ENCODE assay signal across 12 cellular contexts in genomic region chr6:136737343-136738177, GRCh38. TPM values are rescaled to one million over a fixed set of nuclear protein-coding genes. Genes with fewer than 3 reads are reported as not detected.
DNase-seq lines count a peak whose midpoint lies in the region; ATAC-seq, FAIRE-seq and TF ChIP-seq lines count a peak whose summit lies in the region.
"Had no signal": no experiment of that assay in that cellular context is flagged by ENCODE, and none has a peak within 500 bp of the region (broad histone marks: within the 10 kb centered on the region; RNA-seq: fewer than 3 reads in every experiment).

No MANE protein-coding gene starts in this region.

- no peak overlapping the region for H3K4me3 Mint-ChIP-seq in immature natural killer cell

- no peaks in the 10 kb centered on the region for H3K9me3 Mint-ChIP-seq in immature natural killer cell
- H3K9me3 Mint-ChIP-seq: activated naive CD4-positive, alpha-beta T cell treated with anti-CD3 and anti-CD28 coated beads, Interleukin-2, amount 50 U/mL, for 72 hours had no signal

- FAIRE-seq in GM19239 (lab: Jason Lieb, UNC) = peak; percentile 69
- FAIRE-seq in small intestine (lab: Jason Lieb, UNC) = no peak

- peaks cover 30 to 60% of the 10 kb centered on the region in 2 donors for H3K4me1 Mint-ChIP-seq in immature natural killer cell

- H3K4me2 ChIP-seq in mammary epithelial cell (ENCODE audit: insufficient read depth, low read depth, low read length) = no peak overlapping the region

- H3K4me3 ChIP-seq in mammary epithelial cell (replicated peaks in 1 of 3; ENCODE audit: insufficient read depth in 1 of 3, low read depth in 2 of 3, low read length in 3 of 3) (no peak overlapping the region), small intestine (ENCODE audit: low read depth in 1 of 2, low read length in 2 of 2) (no peak overlapping the region)

- CTCF ChIA-PET in mammary epithelial cell (lab: Charles Lee; ENCODE audit: low non-redundant PET) = no interaction called here

- H3K27me3 ChIP-seq in mammary epithelial cell (ENCODE audit: insufficient read depth, low read length) = no peaks in the 10 kb centered on the region
- no peaks in the 10 kb centered on the region for H3K27me3 ChIP-seq in small intestine (ENCODE audit: control insufficient read depth in 2 of 2, insufficient read depth in 2 of 2, low read length in 2 of 2)

- H3K79me2 ChIP-seq in mammary epithelial cell (ENCODE audit: insufficient read depth, low read length) = peaks cover 5% of the 10 kb centered on the region

- H3K9me3 ChIP-seq in mammary epithelial cell (replicated peaks; ENCODE audit: insufficient read depth, low read length) (no peaks in the 10 kb centered on the region), small intestine (ENCODE audit: control insufficient read depth, low read depth) (no peaks in the 10 kb centered on the region)

- H3K27ac ChIP-seq in mammary epithelial cell (ENCODE audit: insufficient read depth, low read depth, low read length) = no peak overlapping the region
- H3K27ac ChIP-seq in small intestine (ENCODE audit: low read depth in 1 of 2, low read length in 1 of 2) = peak overlapping the region in 1 of 2 donors; percentile 74

- intact Hi-C loops in mammary epithelial cell (cut with micrococcal nuclease) = no loop called here
- intact Hi-C loops in left ventricle myocardium superior (cut with micrococcal nuclease) = no loop called here

- BruUV-seq in mammary epithelial cell (replicated peaks; lab: Mats Ljungman, UMichigan) = no TSS peak

- no peak overlapping the region for H3K9ac ChIP-seq in mammary epithelial cell (ENCODE audit: insufficient read depth, low read length)

- no peak overlapping the region for H2AFZ ChIP-seq in mammary epithelial cell (ENCODE audit: low read depth, low read length)

- H3K4me1 ChIP-seq in mammary epithelial cell (ENCODE audit: insufficient read depth, low read length) = no peaks in the 10 kb centered on the region
- H3K4me1 ChIP-seq in small intestine (ENCODE audit: control insufficient read depth in 2 of 2, insufficient read depth in 1 of 2, low read depth in 1 of 2, low read length in 1 of 2) = peaks cover 3 to 10% of the 10 kb centered on the region in 2 donors

- no peak for DNase-seq in GM19239 (ENCODE audit: insufficient read length, low spot score)
- peak; percentile 28 for DNase-seq in mammary epithelial cell
- DNase-seq in left ventricle myocardium superior = no peak
- DNase-seq in small intestine = peak; percentile 36
- DNase-seq in NCI-H446 (lab: John Stamatoyannopoulos, UW) = no peak
- DNase-seq in immature natural killer cell = no peak
- DNase-seq: activated CD4-positive, CD25-positive, alpha-beta regulatory T cell treated with anti-CD3 and anti-CD28 coated beads, Interleukin-2, amount 50 U/mL, for 72 hours; COR-L47; NCI-H2171 had no signal

- H3K27me3 Mint-ChIP-seq in immature natural killer cell (ENCODE audit: low read depth in 3 of 3) = peaks cover 0 to 2% (median 0%) of the 10 kb centered on the region in 3 donors

- no peaks in the 10 kb centered on the region for H3K36me3 Mint-ChIP-seq in immature natural killer cell
- H3K36me3 Mint-ChIP-seq: activated naive CD4-positive, alpha-beta T cell treated with anti-CD3 and anti-CD28 coated beads, Interleukin-2, amount 50 U/mL, for 72 hours had no signal

- no peak for TF ChIP-seq CTCF in mammary epithelial cell (conservative IDR thresholded peaks at IDR 0.05 in 1 of 2, IDR thresholded peaks at IDR 0.05 in 1 of 2; ENCODE audit: extremely low read depth in 1 of 2, insufficient read depth in 1 of 2, low read depth in 1 of 2, low read length in 2 of 2)

- in situ Hi-C loops in mammary epithelial cell (cut with MboI; ENCODE audit: low sequenced_read_pairs in 2 of 2) = no loop called here

- H3K36me3 ChIP-seq in mammary epithelial cell (ENCODE audit: insufficient read depth, low read length) (no peaks in the 10 kb centered on the region), small intestine (ENCODE audit: control insufficient read depth in 2 of 2, insufficient read depth in 2 of 2, low read length in 2 of 2) (no peaks in the 10 kb centered on the region)

- H3K27ac Mint-ChIP-seq in immature natural killer cell = peak overlapping the region in 2 of 6 donors; percentile 19 to 31
- H3K27ac Mint-ChIP-seq: activated naive CD4-positive, alpha-beta T cell treated with anti-CD3 and anti-CD28 coated beads, Interleukin-2, amount 50 U/mL, for 72 hours had no signal

- H4K20me1 ChIP-seq in mammary epithelial cell (ENCODE audit: insufficient read depth, low read length) = no peaks in the 10 kb centered on the region

- dilution Hi-C loops in mammary epithelial cell (cut with HindIII; ENCODE audit: low sequenced_read_pairs) = no loop called here

- peak; percentile 79 for ATAC-seq in left ventricle myocardium superior
- no peak for ATAC-seq in GM19455 (IDR thresholded peaks at IDR 0.05; ENCODE audit: unreplicated experiment)
- no peak for ATAC-seq in HG03521 (IDR thresholded peaks at IDR 0.05; ENCODE audit: unreplicated experiment)
- ATAC-seq: activated naive CD4-positive, alpha-beta T cell treated with anti-CD3 and anti-CD28 coated beads, Interleukin-2, amount 50 U/mL, for 72 hours had no signal

- 97% methylated on average over 8 of the region's 8 CpGs for whole genome bisulfite sequencing in mammary epithelial cell (ENCODE audit: low coverage, missing lambda C conversion rate)
- 76 to 86% (median 86%) methylated on average over 8 of the region's 8 CpGs for WGBS in small intestine, 3 donors

RNA-seq across cellular contexts. Expression of gene MAP3K5, which starts 54.7 kb away (rescaled TPM):
- 1 to 10 TPM; 4.2 to 8.8 TPM for total RNA-seq in mammary epithelial cell
- polyA plus RNA-seq in mammary epithelial cell = 2.4 TPM
- polyA minus RNA-seq in mammary epithelial cell = 3.3 TPM
- total RNA-seq in left ventricle myocardium superior = 38.5 TPM
- polyA plus RNA-seq in small intestine = 1 to 10 TPM; 5.4 to 7.2 (median 6.8) TPM
- polyA plus RNA-seq in immature natural killer cell = 10 to 100 TPM in 1 of 3 donors, 1 to 10 TPM in 2; 5.5 to 13.8 (median 6.2) TPM

Comparison
In these comparisons a context has a peak if more than half of its experiments do, and no peak if none do; other contexts are left out.
1. DNase-seq: peak in mammary epithelial cell (single experiment) and small intestine (single experiment); none in GM19239 (single experiment), left ventricle myocardium superior (single experiment), NCI-H446 (0 of 2) and immature natural killer cell (0 of 3).